Comparison of ENCODE assay signal across 23 cellular contexts in genomic region chr6:87104657-87105056, GRCh38. TPM values are rescaled to one million over a fixed set of nuclear protein-coding genes. Genes with fewer than 3 reads are reported as not detected.
"Had no signal": no experiment of that assay in that cellular context is flagged by ENCODE, and none has a peak within 500 bp of the region (broad histone marks: within the 10 kb centered on the region; RNA-seq: fewer than 3 reads in every experiment).

No MANE protein-coding gene starts in this region.

- DNase-seq: activated CD4-positive, CD25-positive, alpha-beta regulatory T cell treated with anti-CD3 and anti-CD28 coated beads, Interleukin-2, amount 50 U/mL, for 72 hours; activated naive CD8-positive, alpha-beta T cell treated with anti-CD3 and anti-CD28 coated beads, Interleukin-2, amount 10 ng/mL, durations not matched to agents 7 days and 5 days; amygdala; cerebellar nuclear complex; glutamatergic neuron; kidney glomerular epithelial cell; left lung; naive B cell; retina; SHP77 treated with DMSO at 0.1 percent for 48 hours; upper lobe of left lung; WERI-Rb-1 had no signal

- H3K27ac Mint-ChIP-seq: activated naive CD8-positive, alpha-beta T cell treated with anti-CD3 and anti-CD28 coated beads, Interleukin-2, amount 10 ng/mL, durations not matched to agents 7 days and 5 days; naive B cell; progenitor cell of endocrine pancreas; stimulated activated memory B cell treated with anti-CD40 and anti-IgM and Interleukin-4, amounts not matched to agents 10 μg/mL and 1 μg/mL and 100 μg/mL, for 72 hours had no signal

- H3K9me3 Mint-ChIP-seq: activated naive CD8-positive, alpha-beta T cell treated with anti-CD3 and anti-CD28 coated beads, Interleukin-2, amount 10 ng/mL, durations not matched to agents 7 days and 5 days; naive B cell; stimulated activated memory B cell treated with anti-CD40 and anti-IgM and Interleukin-4, amounts not matched to agents 10 μg/mL and 1 μg/mL and 100 μg/mL, for 72 hours had no signal

- H3K4me3 Mint-ChIP-seq: activated naive CD8-positive, alpha-beta T cell treated with anti-CD3 and anti-CD28 coated beads, Interleukin-2, amount 10 ng/mL, durations not matched to agents 7 days and 5 days; naive B cell; neural crest cell; stimulated activated memory B cell treated with anti-CD40 and anti-IgM and Interleukin-4, amounts not matched to agents 10 μg/mL and 1 μg/mL and 100 μg/mL, for 72 hours had no signal

- H3K4me1 Mint-ChIP-seq: activated naive CD8-positive, alpha-beta T cell treated with anti-CD3 and anti-CD28 coated beads, Interleukin-2, amount 10 ng/mL, durations not matched to agents 7 days and 5 days; naive B cell had no signal

- ATAC-seq: left lung; stimulated activated memory B cell treated with anti-CD40 and anti-IgM and Interleukin-4, amounts not matched to agents 10 μg/mL and 1 μg/mL and 100 μg/mL, for 72 hours had no signal

- H3K36me3 Mint-ChIP-seq: activated naive CD8-positive, alpha-beta T cell treated with anti-CD3 and anti-CD28 coated beads, Interleukin-2, amount 10 ng/mL, durations not matched to agents 7 days and 5 days; naive B cell; stimulated activated memory B cell treated with anti-CD40 and anti-IgM and Interleukin-4, amounts not matched to agents 10 μg/mL and 1 μg/mL and 100 μg/mL, for 72 hours had no signal

- H3K27me3 Mint-ChIP-seq: naive B cell; progenitor cell of endocrine pancreas; stimulated activated memory B cell treated with anti-CD40 and anti-IgM and Interleukin-4, amounts not matched to agents 10 μg/mL and 1 μg/mL and 100 μg/mL, for 72 hours had no signal

RNA-seq across cellular contexts. Expression of gene CGA, which starts 9.8 kb away (rescaled TPM):
- total RNA-seq: activated naive CD8-positive, alpha-beta T cell treated with anti-CD3 and anti-CD28 coated beads, Interleukin-2, amount 10 ng/mL, durations not matched to agents 7 days and 5 days; esophagus muscularis mucosa; frontal cortex; left lung; lung; mesenteric fat pad; mucosa of gallbladder; neural crest cell; osteoblast; subcutaneous adipose tissue; T-helper 2 cell treated with Interferon-gamma antibody and Interleukin-4, amounts not matched to agents 100 ng/mL and 5 ng/mL, for 36 hours; upper lobe of left lung had no signal
